ENCODE assay signal across 23 cellular contexts in genomic region chr15:43403616-43404015, GRCh38. TPM values are rescaled to one million over a fixed set of nuclear protein-coding genes. Genes with fewer than 3 reads are reported as not detected.
DNase-seq lines count a peak whose midpoint lies in the region; ATAC-seq, FAIRE-seq and TF ChIP-seq lines count a peak whose summit lies in the region.
"Had no signal": no experiment of that assay in that cellular context is flagged by ENCODE, and none has a peak within 500 bp of the region (broad histone marks: within the 10 kb centered on the region; RNA-seq: fewer than 3 reads in every experiment).

No MANE protein-coding gene starts in this region.

- peaks cover 2% of the 10 kb centered on the region for H3K9me1 ChIP-seq in IMR-90 (ENCODE audit: insufficient read depth, low read length)

- TF ChIP-seq RAD21 in IMR-90 (IDR thresholded peaks at IDR 0.05; ENCODE audit: low read length) (no peak), H1 (IDR thresholded peaks at IDR 0.05 in 1 of 2, conservative IDR thresholded peaks at IDR 0.05 in 1 of 2; ENCODE audit: low read depth in 2 of 2, low read length in 2 of 2) (no peak)

- H3K56ac ChIP-seq in IMR-90 (ENCODE audit: extremely low read depth, insufficient read depth, low read length) (no peak overlapping the region), H1 (replicated peaks; ENCODE audit: insufficient read length, low read depth, low read length) (no peak overlapping the region)

- no peak overlapping the region for H3K14ac ChIP-seq in IMR-90 (replicated peaks; ENCODE audit: low read depth, low read length)
- no peak overlapping the region for H3K14ac ChIP-seq in H1 (ENCODE audit: insufficient read length)

- H4K91ac ChIP-seq in IMR-90 (ENCODE audit: insufficient read depth, low read depth, low read length) (no peak overlapping the region), H1 (replicated peaks; ENCODE audit: insufficient read length, low read length) (no peak overlapping the region)

- H3K4ac ChIP-seq in IMR-90 (ENCODE audit: low read depth, low read length) = no peak overlapping the region
- H3K4ac ChIP-seq in H1 (replicated peaks; ENCODE audit: insufficient read length, low read depth, low read length) = no peak overlapping the region

- H3K9me3 ChIP-seq in IMR-90 (ENCODE audit: control insufficient read depth, insufficient read depth, low read length) = no peaks in the 10 kb centered on the region
- H3K9me3 ChIP-seq in H1 (ENCODE audit: insufficient read depth in 2 of 2, low read depth in 1 of 2, low read length in 1 of 2) = no peaks in the 10 kb centered on the region
- no peaks in the 10 kb centered on the region; the same call in 1 of the 2 replicates for H3K9me3 ChIP-seq in SJCRH30 (replicated peaks)

- 100% methylated on average over 1 of the region's 8 CpGs; no CpG with 5 or more reads in 1 of the 2 experiments for WGBS in IMR-90 (ENCODE audit: extremely low coverage in 2 of 2, insufficient read length in 1 of 2), 2 experiments
- WGBS in H1 (ENCODE audit: extremely low coverage in 1 of 2, insufficient coverage in 1 of 2, insufficient read length in 1 of 2, insufficient replicate concordance in 2 of 2, low coverage in 1 of 2, low lambda C conversion rate in 2 of 2, missing lambda C conversion rate in 1 of 2), 2 experiments = 90% methylated on average over 8 of the region's 8 CpGs; no CpG with 5 or more reads in 1 of the 2 experiments

- TF ChIP-seq POLR2A in IMR-90 (IDR thresholded peaks at IDR 0.05; ENCODE audit: low read depth, low read length) (no peak), H1 (IDR thresholded peaks at IDR 0.05; ENCODE audit: control extremely low read depth in 1 of 2, low read depth in 2 of 2, low read length in 2 of 2) (no peak)

- no peak for TF ChIP-seq EP300 in H1 (IDR thresholded peaks at IDR 0.05; ENCODE audit: borderline replicate concordance in 1 of 2, low read depth in 2 of 2, low read length in 2 of 2)

- H4K8ac ChIP-seq in IMR-90 (ENCODE audit: low read depth in 2 of 2, low read length in 2 of 2) = no peak overlapping the region
- no peak overlapping the region for H4K8ac ChIP-seq in H1 (ENCODE audit: extremely low read depth, insufficient read depth, low read length)

- H3K79me1 ChIP-seq in IMR-90 (ENCODE audit: low read depth in 1 of 2, low read length in 2 of 2) (no peaks in the 10 kb centered on the region; a peak in 1 of 4 replicates), H1 (ENCODE audit: low read depth, low read length) (no peaks in the 10 kb centered on the region; the same call in 1 of the 2 replicates)

- POLR2A ChIA-PET in activated CD8-positive, alpha-beta T cell treated with anti-CD3 and anti-CD28 coated beads for 36 hours (lab: Charles Lee) = interaction anchor here (0.6 kb wide), 1 partner anchor 38 kb away, joined by 3 read pairs; no protein-coding TSS in a partner anchor
- POLR2A ChIA-PET in activated CD8-positive, alpha-beta T cell treated with anti-CD3 and anti-CD28 coated beads, Interleukin-2, amount 10 ng/mL, durations not matched to agents 7 days and 5 days (lab: Charles Lee) = no interaction called here
- POLR2A ChIA-PET in IMR-90 (lab: Charles Lee; ENCODE audit: unreplicated experiment) (no interaction called here), H1 (lab: Charles Lee; ENCODE audit: partially characterized antibody) (no interaction called here)

- H3K36me3 Mint-ChIP-seq in activated CD8-positive, alpha-beta T cell treated with anti-CD3 and anti-CD28 coated beads for 36 hours (ENCODE audit: low read depth) = peaks cover 40% of the 10 kb centered on the region
- H3K36me3 Mint-ChIP-seq in activated CD8-positive, alpha-beta T cell treated with anti-CD3 and anti-CD28 coated beads, Interleukin-2, amount 10 ng/mL, durations not matched to agents 7 days and 5 days (ENCODE audit: low read depth) = peaks cover 71% of the 10 kb centered on the region
- peaks cover 96% of the 10 kb centered on the region for H3K36me3 Mint-ChIP-seq in stimulated activated effector memory CD8-positive, alpha-beta T cell treated with anti-CD3 and anti-CD28 coated beads, Interleukin-12 subunit alpha, Interleukin-12 subunit beta, amount 100 ng/mL, for 72 hours

- CTCF ChIA-PET in activated CD8-positive, alpha-beta T cell treated with anti-CD3 and anti-CD28 coated beads for 36 hours (lab: Charles Lee) = no interaction called here
- CTCF ChIA-PET in activated CD8-positive, alpha-beta T cell treated with anti-CD3 and anti-CD28 coated beads, Interleukin-2, amount 10 ng/mL, durations not matched to agents 7 days and 5 days (lab: Charles Lee) = no interaction called here
- CTCF ChIA-PET in IMR-90 (lab: Yijun Ruan, JAX) (no interaction called here), H1 (lab: Charles Lee; ENCODE audit: partially characterized antibody) (interaction anchor here (0.7 to 1.5 kb wide), 3 partner anchors 27 to 32 kb away, joined by 3 to 6 read pairs (median 3); no protein-coding TSS in a partner anchor)

- H3K23me2 ChIP-seq in H1 (ENCODE audit: low read depth, low read length) = no peaks in the 10 kb centered on the region

- no peak overlapping the region for H2AFZ ChIP-seq in IMR-90 (replicated peaks; ENCODE audit: low read length, poor library complexity)
- no peak overlapping the region for H2AFZ ChIP-seq in H1 (ENCODE audit: low read length)

- peaks cover 57% of the 10 kb centered on the region for H3K36me3 ChIP-seq in IMR-90 (ENCODE audit: control insufficient read depth, insufficient read depth, low read length)
- H3K36me3 ChIP-seq in H1 (ENCODE audit: control insufficient read depth in 2 of 4, insufficient read depth in 4 of 4, low read length in 3 of 4) = peaks cover 17 to 84% (median 63%) of the 10 kb centered on the region in 4 experiments
- peaks cover 79% of the 10 kb centered on the region for H3K36me3 ChIP-seq in SJCRH30

- H2AK5ac ChIP-seq in IMR-90 (ENCODE audit: low read depth, low read length) (no peak overlapping the region), H1 (ENCODE audit: low read depth, low read length) (no peak overlapping the region)

- H2BK15ac ChIP-seq in IMR-90 (ENCODE audit: low read depth, low read length) (no peak overlapping the region), H1 (ENCODE audit: low read length) (no peak overlapping the region)

- H4K5ac ChIP-seq in IMR-90 (ENCODE audit: low read depth, low read length) = no peak overlapping the region
- H4K5ac ChIP-seq in H1 (ENCODE audit: insufficient read length, low read depth, low read length) = no peak overlapping the region

- H3K9me3 Mint-ChIP-seq in activated CD8-positive, alpha-beta T cell treated with anti-CD3 and anti-CD28 coated beads for 36 hours = no peaks in the 10 kb centered on the region
- no peaks in the 10 kb centered on the region for H3K9me3 Mint-ChIP-seq in activated CD8-positive, alpha-beta T cell treated with anti-CD3 and anti-CD28 coated beads, Interleukin-2, amount 10 ng/mL, durations not matched to agents 7 days and 5 days (ENCODE audit: insufficient read depth)
- H3K9me3 Mint-ChIP-seq in stimulated activated effector memory CD8-positive, alpha-beta T cell treated with anti-CD3 and anti-CD28 coated beads, Interleukin-12 subunit alpha, Interleukin-12 subunit beta, amount 100 ng/mL, for 72 hours = no peaks in the 10 kb centered on the region

- H2BK120ac ChIP-seq in IMR-90 (ENCODE audit: low read depth, low read length) = no peak overlapping the region
- H2BK120ac ChIP-seq in H1 (replicated peaks; ENCODE audit: low read depth, low read length) = no peak overlapping the region

- H2BK20ac ChIP-seq in IMR-90 (ENCODE audit: low read depth, low read length) (no peak overlapping the region), H1 (ENCODE audit: low read length) (no peak overlapping the region)

- H3K27ac ChIP-seq in IMR-90 (ENCODE audit: insufficient read depth, low read length) (no peak overlapping the region), H1 (ENCODE audit: low read depth, low read length) (no peak overlapping the region), SJCRH30 (no peak overlapping the region)
- H3K27ac ChIP-seq: C4-2B, HL-60, KMS-11 had no signal

- H3K23ac ChIP-seq in IMR-90 (ENCODE audit: low read depth, low read length) (no peak overlapping the region), H1 (ENCODE audit: insufficient read length) (no peak overlapping the region)

- no peak overlapping the region for H3K4me3 Mint-ChIP-seq in activated CD8-positive, alpha-beta T cell treated with anti-CD3 and anti-CD28 coated beads for 36 hours
- no peak overlapping the region for H3K4me3 Mint-ChIP-seq in activated CD8-positive, alpha-beta T cell treated with anti-CD3 and anti-CD28 coated beads, Interleukin-2, amount 10 ng/mL, durations not matched to agents 7 days and 5 days
- no peak overlapping the region for H3K4me3 Mint-ChIP-seq in stimulated activated effector memory CD8-positive, alpha-beta T cell treated with anti-CD3 and anti-CD28 coated beads, Interleukin-12 subunit alpha, Interleukin-12 subunit beta, amount 100 ng/mL, for 72 hours

- DNase-seq in activated CD8-positive, alpha-beta T cell treated with anti-CD3 and anti-CD28 coated beads for 36 hours = no peak
- no peak for DNase-seq in activated CD8-positive, alpha-beta T cell treated with anti-CD3 and anti-CD28 coated beads, Interleukin-2, amount 10 ng/mL, durations not matched to agents 7 days and 5 days
- DNase-seq in IMR-90 (no peak), H1 (ENCODE audit: low read depth in 1 of 2, low spot score in 2 of 2) (no peak), NCI-H2029 treated with DMSO at 0.1 percent for 48 hours (lab: John Stamatoyannopoulos, UW) (no peak), SJCRH30 (no peak)
- no peak for DNase-seq in stimulated activated effector memory CD8-positive, alpha-beta T cell treated with anti-CD3 and anti-CD28 coated beads, Interleukin-12 subunit alpha, Interleukin-12 subunit beta, amount 100 ng/mL, for 72 hours (ENCODE audit: low spot score in 2 of 2)
- DNase-seq: DMS79, H7, NCI-H1105, NCI-H146, NCI-H2029, NCI-H2171, NCI-H524 treated with DMSO at 0.1 percent for 48 hours, NCI-H82, SIG-M5 had no signal

- H3K4me3 ChIP-seq in IMR-90 (ENCODE audit: insufficient read depth, low read depth, low read length) = no peak overlapping the region
- H3K4me3 ChIP-seq in H1 (ENCODE audit: extremely low read depth in 1 of 4, insufficient read depth in 2 of 4, low read depth in 3 of 4, low read length in 4 of 4) = no peak overlapping the region
- no peak overlapping the region for H3K4me3 ChIP-seq in SJCRH30

- no peak for TF ChIP-seq CTCF in activated CD8-positive, alpha-beta T cell treated with anti-CD3 and anti-CD28 coated beads for 36 hours (IDR thresholded peaks at IDR 0.05)
- TF ChIP-seq CTCF in IMR-90 (conservative IDR thresholded peaks at IDR 0.05; ENCODE audit: low read depth, low read length) = no peak
- TF ChIP-seq CTCF in H1 (IDR thresholded peaks at IDR 0.05; ENCODE audit: control extremely low read depth in 1 of 3, insufficient read depth in 1 of 3, low read depth in 1 of 3, low read length in 3 of 3) = no peak

- TSS peak; percentile 28 for BruUV-seq in IMR-90 (replicated peaks; lab: Mats Ljungman, UMichigan)

- FAIRE-seq in H1 (lab: Jason Lieb, UNC) = no peak
- FAIRE-seq: A204.1, HepG2 had no signal

- dilution Hi-C loops in IMR-90 (cut with HindIII; ENCODE audit: low sequenced_read_pairs, unreplicated experiment) = no loop called here

- H3K9ac ChIP-seq in IMR-90 (ENCODE audit: low read depth, low read length) = no peak overlapping the region
- H3K9ac ChIP-seq in H1 (replicated peaks in 1 of 4; ENCODE audit: extremely low read depth in 1 of 4, low read depth in 3 of 4, low read length in 3 of 4) = no peak overlapping the region
- H3K9ac ChIP-seq: KMS-11 had no signal

- no peak overlapping the region for H2BK12ac ChIP-seq in H1 (ENCODE audit: low read depth, low read length)

- no peaks in the 10 kb centered on the region for H3K4me1 Mint-ChIP-seq in activated CD8-positive, alpha-beta T cell treated with anti-CD3 and anti-CD28 coated beads for 36 hours (ENCODE audit: low read depth)
- H3K4me1 Mint-ChIP-seq in activated CD8-positive, alpha-beta T cell treated with anti-CD3 and anti-CD28 coated beads, Interleukin-2, amount 10 ng/mL, durations not matched to agents 7 days and 5 days (ENCODE audit: low read depth) = peaks cover 5% of the 10 kb centered on the region
- H3K4me1 Mint-ChIP-seq in stimulated activated effector memory CD8-positive, alpha-beta T cell treated with anti-CD3 and anti-CD28 coated beads, Interleukin-12 subunit alpha, Interleukin-12 subunit beta, amount 100 ng/mL, for 72 hours = no peaks in the 10 kb centered on the region

- peak overlapping the region; percentile 3 for H3K27ac Mint-ChIP-seq in activated CD8-positive, alpha-beta T cell treated with anti-CD3 and anti-CD28 coated beads for 36 hours
- H3K27ac Mint-ChIP-seq in activated CD8-positive, alpha-beta T cell treated with anti-CD3 and anti-CD28 coated beads, Interleukin-2, amount 10 ng/mL, durations not matched to agents 7 days and 5 days = no peak overlapping the region
- peak overlapping the region; percentile 35 for H3K27ac Mint-ChIP-seq in stimulated activated effector memory CD8-positive, alpha-beta T cell treated with anti-CD3 and anti-CD28 coated beads, Interleukin-12 subunit alpha, Interleukin-12 subunit beta, amount 100 ng/mL, for 72 hours

- H3K27me3 ChIP-seq in IMR-90 (ENCODE audit: control insufficient read depth, insufficient read depth, low read length) (no peaks in the 10 kb centered on the region), H1 (replicated peaks in 1 of 4; ENCODE audit: control insufficient read depth in 3 of 4, extremely low read depth in 1 of 4, insufficient read depth in 3 of 4, low read length in 3 of 4) (no peaks in the 10 kb centered on the region), SJCRH30 (no peaks in the 10 kb centered on the region)

- no peak overlapping the region for H2BK5ac ChIP-seq in IMR-90 (ENCODE audit: low read depth, low read length, poor library complexity, severe bottlenecking)
- no peak overlapping the region for H2BK5ac ChIP-seq in H1 (ENCODE audit: low read depth, low read length)

- H3K18ac ChIP-seq in IMR-90 (ENCODE audit: low read depth, low read length) = no peak overlapping the region
- H3K18ac ChIP-seq in H1 (ENCODE audit: extremely low read depth, low read length) = no peak overlapping the region

- intact Hi-C loops in activated CD8-positive, alpha-beta T cell treated with anti-CD3 and anti-CD28 coated beads for 36 hours (cut with micrococcal nuclease) = no loop called here
- intact Hi-C loops in IMR-90 (cut with micrococcal nuclease) = no loop called here

- H4K20me1 ChIP-seq in IMR-90 (ENCODE audit: insufficient read depth, low read length) (no peaks in the 10 kb centered on the region), H1 (replicated peaks in 1 of 2; ENCODE audit: control insufficient read depth in 1 of 2, insufficient read depth in 2 of 2, low read length in 2 of 2) (peaks cover 3 to 4% of the 10 kb centered on the region in 2 experiments)

- ATAC-seq in activated CD8-positive, alpha-beta T cell treated with anti-CD3 and anti-CD28 coated beads for 36 hours = no peak
- ATAC-seq in activated CD8-positive, alpha-beta T cell treated with anti-CD3 and anti-CD28 coated beads, Interleukin-2, amount 10 ng/mL, durations not matched to agents 7 days and 5 days = no peak
- ATAC-seq in IMR-90 (ENCODE audit: low read depth) = no peak
- no peak for ATAC-seq in stimulated activated effector memory CD8-positive, alpha-beta T cell treated with anti-CD3 and anti-CD28 coated beads, Interleukin-12 subunit alpha, Interleukin-12 subunit beta, amount 100 ng/mL, for 72 hours
- ATAC-seq: HepG2, Panc1, SK-N-SH treated with all-trans-retinoic acid at 6 μM for 48 hours had no signal

- H3K4me2 ChIP-seq in IMR-90 (ENCODE audit: low read depth, low read length) (no peak overlapping the region), H1 (ENCODE audit: insufficient read depth in 1 of 2, low read depth in 2 of 2, low read length in 2 of 2) (no peak overlapping the region)
- H3K4me2 ChIP-seq: KMS-11 had no signal

- in situ Hi-C loops in IMR-90 (cut with MboI; ENCODE audit: low sequenced_read_pairs) = no loop called here

- no peaks in the 10 kb centered on the region for H3K27me3 Mint-ChIP-seq in activated CD8-positive, alpha-beta T cell treated with anti-CD3 and anti-CD28 coated beads for 36 hours
- H3K27me3 Mint-ChIP-seq in activated CD8-positive, alpha-beta T cell treated with anti-CD3 and anti-CD28 coated beads, Interleukin-2, amount 10 ng/mL, durations not matched to agents 7 days and 5 days (ENCODE audit: low read depth) = no peaks in the 10 kb centered on the region

- no peaks in the 10 kb centered on the region for H3K4me1 ChIP-seq in IMR-90 (ENCODE audit: control insufficient read depth, insufficient read depth, low read length)
- no peaks in the 10 kb centered on the region for H3K4me1 ChIP-seq in H1 (replicated peaks in 1 of 4; ENCODE audit: control insufficient read depth in 3 of 4, insufficient read depth in 4 of 4, low read length in 3 of 4)
- H3K4me1 ChIP-seq in SJCRH30 = no peaks in the 10 kb centered on the region

- H2AK9ac ChIP-seq in IMR-90 (replicated peaks; ENCODE audit: low read depth, low read length, poor library complexity) = no peak overlapping the region

- H3K79me2 ChIP-seq in H1 (ENCODE audit: control insufficient read depth in 1 of 2, insufficient read depth in 2 of 2, low read length in 2 of 2) = no peaks in the 10 kb centered on the region

RNA-seq across cellular contexts. Expression of gene TUBGCP4, which starts 32.7 kb away (rescaled TPM):
- total RNA-seq in activated CD8-positive, alpha-beta T cell treated with anti-CD3 and anti-CD28 coated beads for 36 hours = 10 to 100 TPM; 32.9 to 33.4 TPM
- 10 to 100 TPM; 38.9 to 41.7 TPM for total RNA-seq in activated CD8-positive, alpha-beta T cell treated with anti-CD3 and anti-CD28 coated beads, Interleukin-2, amount 10 ng/mL, durations not matched to agents 7 days and 5 days
- total RNA-seq in IMR-90 (2012; rRNA removed) = 11.9 and 12.7 TPM in 2 replicates
- polyA plus RNA-seq in IMR-90 (2012; rRNA removed) (7.7 and 7.9 TPM in 2 replicates), H1 (2011; rRNA removed) (7.2 and 7.3 TPM in 2 replicates)
- 4.5 and 4.6 TPM in 2 replicates for polyA plus RNA-seq in IMR-90 (2012; cell fraction: cytosol; rRNA removed)
- polyA plus RNA-seq in IMR-90 (2012; cell fraction: nucleus; rRNA removed; ENCODE audit: low replicate concordance) = 7.5 and 11.6 TPM in 2 replicates
- 23.1 and 23.4 TPM in 2 replicates for total RNA-seq in H1 (2021; fragmentation: NEBNext Ultra II Directional; extraction: Animal tissue kit (Norgen Biotek cat#: 25700))
- 8.1 TPM for polyA plus RNA-seq in H1 (2011; cell fraction: cytosol; rRNA removed)
- polyA plus RNA-seq in H1 (2011; cell fraction: nucleus; rRNA removed) = 14.7 TPM
- polyA plus RNA-seq in H1 (2012, experiment 1 of 2) = 12.0 to 16.1 TPM (median 13.3 TPM) in 4 replicates
- 5.5 TPM for polyA plus RNA-seq in H1 (2012, experiment 2 of 2)
- 13.4 TPM for polyA plus RNA-seq in H1 (2013, experiment 1 of 2)
- 11.7 TPM for polyA plus RNA-seq in H1 (2013, experiment 2 of 2)
- 28.3 and 33.3 TPM in 2 replicates for polyA minus RNA-seq in H1 (2011; rRNA and poly(A)+ RNA removed)
- 15.3 TPM for polyA minus RNA-seq in H1 (2011; cell fraction: cytosol; rRNA and poly(A)+ RNA removed)
- polyA minus RNA-seq in H1 (2011; cell fraction: nucleus; rRNA and poly(A)+ RNA removed) = 37.2 TPM
- 16.2 and 20.3 TPM in 2 replicates for total RNA-seq in SJCRH30 (2014; rRNA removed; shearing (Covaris generic))

RNA-seq across cellular contexts. Expression of gene ZSCAN29, which starts 32.8 kb away (rescaled TPM):
- 10 to 100 TPM; 20.9 to 23.8 TPM for total RNA-seq in activated CD8-positive, alpha-beta T cell treated with anti-CD3 and anti-CD28 coated beads for 36 hours
- total RNA-seq in activated CD8-positive, alpha-beta T cell treated with anti-CD3 and anti-CD28 coated beads, Interleukin-2, amount 10 ng/mL, durations not matched to agents 7 days and 5 days = 10 to 100 TPM; 30.4 to 32.1 TPM
- 8.6 and 9.4 TPM in 2 replicates for total RNA-seq in IMR-90 (2012; rRNA removed)
- 5.6 and 6.8 TPM in 2 replicates for polyA plus RNA-seq in IMR-90 (2012; rRNA removed)
- 2.3 and 5.2 TPM in 2 replicates for polyA plus RNA-seq in IMR-90 (2012; cell fraction: cytosol; rRNA removed)
- 4.8 and 12.4 TPM in 2 replicates for polyA plus RNA-seq in IMR-90 (2012; cell fraction: nucleus; rRNA removed; ENCODE audit: low replicate concordance)
- total RNA-seq in H1 (2021; fragmentation: NEBNext Ultra II Directional; extraction: Animal tissue kit (Norgen Biotek cat#: 25700)) = 38.6 and 41.3 TPM in 2 replicates
- polyA plus RNA-seq in H1 (2011; rRNA removed) = 6.4 and 9.5 TPM in 2 replicates
- 11.7 TPM for polyA plus RNA-seq in H1 (2011; cell fraction: cytosol; rRNA removed)
- 19.2 TPM for polyA plus RNA-seq in H1 (2011; cell fraction: nucleus; rRNA removed)
- 16.9 to 21.0 TPM (median 20.4 TPM) in 4 replicates for polyA plus RNA-seq in H1 (2012, experiment 1 of 2)
- polyA plus RNA-seq in H1 (2012, experiment 2 of 2) = 2.2 TPM
- 17.6 TPM for polyA plus RNA-seq in H1 (2013, experiment 1 of 2)
- polyA plus RNA-seq in H1 (2013, experiment 2 of 2) = 16.6 TPM
- 13.3 and 15.8 TPM in 2 replicates for polyA minus RNA-seq in H1 (2011; rRNA and poly(A)+ RNA removed)
- polyA minus RNA-seq in H1 (2011; cell fraction: cytosol; rRNA and poly(A)+ RNA removed) = 16.7 TPM
- polyA minus RNA-seq in H1 (2011; cell fraction: nucleus; rRNA and poly(A)+ RNA removed) = 21.1 TPM
- 27.8 and 30.8 TPM in 2 replicates for total RNA-seq in SJCRH30 (2014; rRNA removed; shearing (Covaris generic))
